Comparison of ENCODE assay signal across 10 cellular contexts in genomic region chr1:3219005-3219724, GRCh38.
DNase-seq lines count a peak whose midpoint lies in the region; ATAC-seq and TF ChIP-seq lines count a peak whose summit lies in the region.
"Had no signal": no experiment of that assay in that cellular context is flagged by ENCODE, and none has a peak within 500 bp of the region (broad histone marks: within the 10 kb centered on the region; RNA-seq: fewer than 3 reads in every experiment).

No MANE protein-coding gene starts in this region.

- H3K36me3 ChIP-seq in body of pancreas (replicated peaks in 1 of 2; ENCODE audit: insufficient read depth in 1 of 2, low read depth in 2 of 2): no peaks in the 10 kb centered on the region
- H3K36me3 ChIP-seq in right atrium auricular region: no peaks in the 10 kb centered on the region
- no peaks in the 10 kb centered on the region for H3K36me3 ChIP-seq in prostate gland

- H3K9me3 ChIP-seq in body of pancreas: no peaks in the 10 kb centered on the region
- no peaks in the 10 kb centered on the region for H3K9me3 ChIP-seq in right atrium auricular region
- no peaks in the 10 kb centered on the region for H3K9me3 ChIP-seq in prostate gland

- TF ChIP-seq POLR2A in body of pancreas (IDR thresholded peaks at IDR 0.05): peak in 2 of 3 donors; percentile 36 to 50
- no peak for TF ChIP-seq POLR2A in prostate gland (IDR thresholded peaks at IDR 0.05)

- H3K27me3 ChIP-seq in body of pancreas: no peaks in the 10 kb centered on the region
- no peaks in the 10 kb centered on the region for H3K27me3 ChIP-seq in right atrium auricular region
- peaks cover 4% of the 10 kb centered on the region for H3K27me3 ChIP-seq in prostate gland (replicated peaks; ENCODE audit: insufficient read depth)

- 19 to 21% methylated on average over 20 to 32 of the region's 32 CpGs for WGBS in body of pancreas, 2 donors
- 28% methylated on average over 32 of the region's 32 CpGs for WGBS in prostate gland

- intact Hi-C loops in body of pancreas (cut with DNase I): no loop called here
- intact Hi-C loops in prostate gland (cut with DNase I): no loop called here

- H3K27ac ChIP-seq in body of pancreas (peak overlapping the region; percentile 94 to 98 (median 96)), right atrium auricular region (no peak overlapping the region), prostate gland (no peak overlapping the region)

- ATAC-seq in body of pancreas (peak; percentile 63), HG03520 (IDR thresholded peaks at IDR 0.05; ENCODE audit: unreplicated experiment) (no peak)

- H3K4me1 ChIP-seq in body of pancreas (peaks cover 88% of the 10 kb centered on the region), right atrium auricular region (peaks cover 0 to 24% of the 10 kb centered on the region in 2 donors), prostate gland (replicated peaks) (no peaks in the 10 kb centered on the region)

- DNase-seq in DMS79 (lab: John Stamatoyannopoulos, UW) (peak; percentile 70), body of pancreas (peak; percentile 86 to 94 (median 94)), right atrium auricular region (ENCODE audit: low spot score) (peak; percentile 72), prostate gland (ENCODE audit: low spot score) (peak; percentile 65), NCI-H345 (lab: John Stamatoyannopoulos, UW) (no peak), NAMALWA (ENCODE audit: low spot score) (no peak), SK-N-DZ (ENCODE audit: low spot score) (no peak)
- DNase-seq: activated effector memory CD4-positive, alpha-beta T cell treated with Interleukin-2 at 50 U/mL for 16 hours; H7 had no signal

- H3K4me3 ChIP-seq in body of pancreas (no peak overlapping the region), right atrium auricular region (no peak overlapping the region), prostate gland (no peak overlapping the region)

- TF ChIP-seq CTCF in body of pancreas (IDR thresholded peaks at IDR 0.05) (no peak), right atrium auricular region (IDR thresholded peaks at IDR 0.05) (no peak), prostate gland (IDR thresholded peaks at IDR 0.05) (no peak)

Comparison
In these comparisons a context has a peak if more than half of its experiments do, and no peak if none do; other contexts are left out.
1. DNase-seq: peak in DMS79 (single experiment), body of pancreas (4 of 4), right atrium auricular region (single experiment) and prostate gland (single experiment); none in NCI-H345 (single experiment), NAMALWA (single experiment) and SK-N-DZ (single experiment).
2. H3K27ac ChIP-seq: peak in body of pancreas (4 of 4); none in right atrium auricular region (0 of 2) and prostate gland (0 of 2).